Comparison of ENCODE assay signal across 1 cellular context in genomic region chr4:74056114-74056857, GRCh38.
TF ChIP-seq lines count a peak whose summit lies in the region.

No MANE protein-coding gene starts in this region.

TF ChIP-seq in K562, 482 proteins besides CTCF, POLR2A, EP300 and RAD21 (continued from another document and continues in another):
- TF ChIP-seq CHD7 (IDR thresholded peaks at IDR 0.05; ENCODE audit: low read depth, low read length) (no peak), ZNF830 (CRISPR knock-in tag; IDR thresholded peaks at IDR 0.05) (no peak), TARDBP (IDR thresholded peaks at IDR 0.05) (no peak), PHB (CRISPR knock-in tag; IDR thresholded peaks at IDR 0.05) (no peak), SP1 (CRISPR knock-in tag; IDR thresholded peaks at IDR 0.05) (no peak), MAFG (tag; conservative IDR thresholded peaks at IDR 0.05) (peak; percentile 100), ZBTB7A (IDR thresholded peaks at IDR 0.05; ENCODE audit: borderline replicate concordance, control insufficient read depth, low read depth, low read length) (no peak), PRDM10 (IDR thresholded peaks at IDR 0.05; ENCODE audit: partially characterized antibody) (no peak), U2AF1 (optimal IDR thresholded peaks at IDR 0.05; ENCODE audit: low read depth, low read length) (no peak), ZNF347 (CRISPR knock-in tag; IDR thresholded peaks at IDR 0.05; ENCODE audit: low read depth) (no peak), MCM2 (IDR thresholded peaks at IDR 0.05; ENCODE audit: low read depth) (no peak), SNAPC5 (CRISPR knock-in tag; IDR thresholded peaks at IDR 0.05) (no peak), HDAC2 (IDR thresholded peaks at IDR 0.05) (no peak; the same call in 1 of the 2 replicates), ZNF764 (CRISPR knock-in tag; IDR thresholded peaks at IDR 0.05; ENCODE audit: low read depth) (no peak), SUPT5H (IDR thresholded peaks at IDR 0.05) (no peak), ZNF197 (CRISPR knock-in tag; IDR thresholded peaks at IDR 0.05; ENCODE audit: low read depth) (0 out of 2 replicates have a peak, but pooled peaks have one; percentile 74)
- TF ChIP-seq, protein P1, sequence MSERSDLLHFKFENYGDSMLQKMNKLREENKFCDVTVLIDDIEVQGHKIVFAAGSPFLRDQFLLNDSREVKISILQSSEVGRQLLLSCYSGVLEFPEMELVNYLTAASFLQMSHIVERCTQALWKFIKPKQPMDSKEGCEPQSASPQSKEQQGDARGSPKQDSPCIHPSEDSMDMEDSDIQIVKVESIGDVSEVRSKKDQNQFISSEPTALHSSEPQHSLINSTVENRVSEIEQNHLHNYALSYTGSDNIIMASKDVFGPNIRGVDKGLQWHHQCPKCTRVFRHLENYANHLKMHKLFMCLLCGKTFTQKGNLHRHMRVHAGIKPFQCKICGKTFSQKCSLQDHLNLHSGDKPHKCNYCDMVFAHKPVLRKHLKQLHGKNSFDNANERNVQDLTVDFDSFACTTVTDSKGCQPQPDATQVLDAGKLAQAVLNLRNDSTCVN (CRISPR knock-in tag; IDR thresholded peaks at IDR 0.05), result no peak
- TF ChIP-seq, protein P2, sequence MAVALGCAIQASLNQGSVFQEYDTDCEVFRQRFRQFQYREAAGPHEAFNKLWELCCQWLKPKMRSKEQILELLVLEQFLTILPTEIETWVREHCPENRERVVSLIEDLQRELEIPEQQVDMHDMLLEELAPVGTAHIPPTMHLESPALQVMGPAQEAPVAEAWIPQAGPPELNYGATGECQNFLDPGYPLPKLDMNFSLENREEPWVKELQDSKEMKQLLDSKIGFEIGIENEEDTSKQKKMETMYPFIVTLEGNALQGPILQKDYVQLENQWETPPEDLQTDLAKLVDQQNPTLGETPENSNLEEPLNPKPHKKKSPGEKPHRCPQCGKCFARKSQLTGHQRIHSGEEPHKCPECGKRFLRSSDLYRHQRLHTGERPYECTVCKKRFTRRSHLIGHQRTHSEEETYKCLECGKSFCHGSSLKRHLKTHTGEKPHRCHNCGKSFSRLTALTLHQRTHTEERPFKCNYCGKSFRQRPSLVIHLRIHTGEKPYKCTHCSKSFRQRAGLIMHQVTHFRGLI (CRISPR knock-in tag; IDR thresholded peaks at IDR 0.05), result 0 out of 2 replicates have a peak, but pooled peaks have one; percentile 28
- TF ChIP-seq, protein P3, sequence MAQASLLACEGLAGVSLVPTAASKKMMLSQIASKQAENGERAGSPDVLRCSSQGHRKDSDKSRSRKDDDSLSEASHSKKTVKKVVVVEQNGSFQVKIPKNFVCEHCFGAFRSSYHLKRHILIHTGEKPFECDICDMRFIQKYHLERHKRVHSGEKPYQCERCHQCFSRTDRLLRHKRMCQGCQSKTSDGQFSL (CRISPR knock-in tag; IDR thresholded peaks at IDR 0.05), result no peak
- TF ChIP-seq, protein P3 (tag; IDR thresholded peaks at IDR 0.05), result 0 out of 4 replicates have a peak, but pooled peaks of 1 of the 2 experiments have one; percentile 11
- TF ChIP-seq, protein P4, sequence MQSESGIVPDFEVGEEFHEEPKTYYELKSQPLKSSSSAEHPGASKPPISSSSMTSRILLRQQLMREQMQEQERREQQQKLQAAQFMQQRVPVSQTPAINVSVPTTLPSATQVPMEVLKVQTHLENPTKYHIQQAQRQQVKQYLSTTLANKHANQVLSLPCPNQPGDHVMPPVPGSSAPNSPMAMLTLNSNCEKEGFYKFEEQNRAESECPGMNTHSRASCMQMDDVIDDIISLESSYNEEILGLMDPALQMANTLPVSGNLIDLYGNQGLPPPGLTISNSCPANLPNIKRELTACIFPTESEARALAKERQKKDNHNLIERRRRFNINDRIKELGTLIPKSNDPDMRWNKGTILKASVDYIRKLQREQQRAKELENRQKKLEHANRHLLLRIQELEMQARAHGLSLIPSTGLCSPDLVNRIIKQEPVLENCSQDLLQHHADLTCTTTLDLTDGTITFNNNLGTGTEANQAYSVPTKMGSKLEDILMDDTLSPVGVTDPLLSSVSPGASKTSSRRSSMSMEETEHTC (IDR thresholded peaks at IDR 0.05), result no peak
